Comparison of ENCODE assay signal across 17 cellular contexts in genomic region chr9:15915711-15916110, GRCh38.
"Had no signal": no experiment of that assay in that cellular context is flagged by ENCODE, and none has a peak within 500 bp of the region (broad histone marks: within the 10 kb centered on the region; RNA-seq: fewer than 3 reads in every experiment).

No MANE protein-coding gene starts in this region.

- ATAC-seq: activated T-cell treated with anti-CD3 and anti-CD28 coated beads, Interleukin-2, amount 50 U/mL, for 72 hours; effector memory CD8-positive, alpha-beta T cell; left lung had no signal

- H3K4me1 ChIP-seq: ascending aorta, breast epithelium, left lung, right atrium auricular region, tibial nerve had no signal

- H3K4me3 ChIP-seq: ascending aorta, breast epithelium, left lung, right atrium auricular region, tibial nerve had no signal

- H3K27ac ChIP-seq: ascending aorta, breast epithelium, left lung, right atrium auricular region, tibial nerve, VCaP had no signal

- H3K36me3 ChIP-seq: ascending aorta, breast epithelium, left lung, right atrium auricular region, tibial nerve had no signal

- DNase-seq: activated CD4-positive, alpha-beta T cell treated with anti-CD3 and anti-CD28 coated beads, Interleukin-2, amount 50 U/mL, for 1 hour; activated CD4-positive, CD25-positive, alpha-beta regulatory T cell treated with anti-CD3 and anti-CD28 coated beads, Interleukin-2, amount 50 U/mL, for 72 hours; activated CD8-positive, alpha-beta memory T cell treated with anti-CD3 and anti-CD28 coated beads, Interleukin-2, amount 50 U/mL, for 48 hours; activated effector memory CD4-positive, alpha-beta T cell treated with anti-CD3 and anti-CD28 coated beads, Interleukin-2, amount 50 U/mL, for 16 hours; activated naive CD4-positive, alpha-beta T cell treated with anti-CD3 and anti-CD28 coated beads, Interleukin-2, amount 50 U/mL, for 16 hours; activated T-cell treated with anti-CD3 and anti-CD28 coated beads, Interleukin-2, amount 50 U/mL, for 72 hours; effector memory CD8-positive, alpha-beta T cell; kidney; left lung; stimulated activated CD4-positive, alpha-beta T cell treated with anti-CD3 and anti-CD28 coated beads, Interleukin-2, amount 100 ng/mL, for 24 hours; stimulated activated naive CD4-positive, alpha-beta T cell treated with Interleukin-2 at 50 U/mL for 16 hours; T-helper 2 cell had no signal

- H3K27me3 ChIP-seq: ascending aorta, breast epithelium, left lung, right atrium auricular region, tibial nerve had no signal
